ENCODE assay signal across 18 cellular contexts in genomic region chr5:172299916-172300439, GRCh38. TPM values are rescaled to one million over a fixed set of nuclear protein-coding genes. Genes with fewer than 3 reads are reported as not detected.
DNase-seq lines count a peak whose midpoint lies in the region; ATAC-seq and TF ChIP-seq lines count a peak whose summit lies in the region.
"Had no signal": no experiment of that assay in that cellular context is flagged by ENCODE, and none has a peak within 500 bp of the region (broad histone marks: within the 10 kb centered on the region; RNA-seq: fewer than 3 reads in every experiment).

No MANE protein-coding gene starts in this region.

- TF ChIP-seq RAD21 in HCT116 (IDR thresholded peaks at IDR 0.05; ENCODE audit: low read depth) = no peak

- TF ChIP-seq CTCF in HCT116 (IDR thresholded peaks at IDR 0.05 in 2 of 3, conservative IDR thresholded peaks at IDR 0.05 in 1 of 3; ENCODE audit: borderline replicate concordance in 1 of 3, insufficient read depth in 1 of 3, low read depth in 2 of 3, low read length in 2 of 3) (no peak), choroid plexus epithelial cell (conservative IDR thresholded peaks at IDR 0.05; ENCODE audit: low read depth, low read length) (no peak), osteoblast (IDR thresholded peaks at IDR 0.05; ENCODE audit: extremely low read depth, low read depth, low read length) (no peak), GM13976 (IDR thresholded peaks at IDR 0.05; ENCODE audit: borderline replicate concordance, control extremely low read depth, extremely low read depth, insufficient read depth, missing control alignments) (no peak)

- H2AFZ ChIP-seq in HCT116 (ENCODE audit: low read depth, low read length, poor library complexity, severe bottlenecking) (peak overlapping the region; percentile 57), osteoblast (ENCODE audit: low read length) (no peak overlapping the region)
- H2AFZ ChIP-seq: GM23338 had no signal

- BruUV-seq in HCT116 (replicated peaks; lab: Mats Ljungman, UMichigan) = no TSS peak

- H3K79me2 ChIP-seq in HCT116 (ENCODE audit: insufficient read depth, low read length) (no peaks in the 10 kb centered on the region), osteoblast (ENCODE audit: insufficient read depth, low read length) (no peaks in the 10 kb centered on the region)

- H3K9me3 ChIP-seq in HCT116 (ENCODE audit: control insufficient read depth in 1 of 2, insufficient read depth in 1 of 2, low read depth in 1 of 2, low read length in 2 of 2) (no peaks in the 10 kb centered on the region), osteoblast (ENCODE audit: low read depth, low read length) (no peaks in the 10 kb centered on the region)

- POLR2A ChIA-PET in HCT116 (lab: Charles Lee) = no interaction called here

- H3K4me1 ChIP-seq in HCT116 (ENCODE audit: control insufficient read depth in 1 of 2, insufficient read depth in 2 of 2, low read length in 2 of 2) (peaks cover 21 to 27% of the 10 kb centered on the region in 2 experiments), osteoblast (ENCODE audit: insufficient read depth, low read length) (peaks cover 11% of the 10 kb centered on the region)

- CTCF ChIA-PET in HCT116 (lab: Charles Lee) = interaction anchor here (0.6 kb wide), 1 partner anchor 196 kb away, joined by 3 read pairs; no protein-coding TSS in a partner anchor

- in situ Hi-C loops in GM13976 (cut with MboI; ENCODE audit: low sequenced_read_pairs, unreplicated experiment) = no loop called here

- H3K36me3 ChIP-seq in HCT116 (ENCODE audit: control insufficient read depth in 1 of 2, insufficient read depth in 2 of 2, low read length in 2 of 2) (no peaks in the 10 kb centered on the region), osteoblast (ENCODE audit: insufficient read depth, low read length) (no peaks in the 10 kb centered on the region)

- ATAC-seq in HCT116 (peak; percentile 68), GM21381 (IDR thresholded peaks at IDR 0.05; ENCODE audit: unreplicated experiment) (no peak)
- ATAC-seq: activated naive CD8-positive, alpha-beta T cell treated with anti-CD3 and anti-CD28 coated beads, Interleukin-2, amount 50 U/mL, for 24 hours; GM23338; T-helper 17 cell had no signal

- no peaks in the 10 kb centered on the region for H4K20me1 ChIP-seq in HCT116 (ENCODE audit: insufficient read depth)
- no peaks in the 10 kb centered on the region for H4K20me1 ChIP-seq in osteoblast (ENCODE audit: insufficient read depth, low read length)

- RAD21 ChIA-PET in HCT116 (lab: Charles Lee; ENCODE audit: low non-redundant PET in 1 of 2, low total read pairs in 2 of 2, uncharacterized antibody in 2 of 2, unreplicated experiment in 2 of 2) = no interaction called here

- H3K9me2 ChIP-seq in HCT116 (ENCODE audit: insufficient read depth) = no peaks in the 10 kb centered on the region

- TF ChIP-seq POLR2A in HCT116 (IDR thresholded peaks at IDR 0.05; ENCODE audit: borderline replicate concordance, extremely low read depth, insufficient read depth, insufficient read length) = no peak

- H3K4me2 ChIP-seq in HCT116 (ENCODE audit: low read length) = peak overlapping the region; percentile 67
- H3K4me2 ChIP-seq in osteoblast (ENCODE audit: insufficient read depth, low read length) = no peak overlapping the region
- H3K4me2 ChIP-seq: GM23338 had no signal

- DNase-seq in HCT116 (ENCODE audit: low read depth, low spot score) (no peak), RPMI7951 (ENCODE audit: low read depth) (peak; percentile 58), choroid plexus epithelial cell (ENCODE audit: low read depth) (peak; percentile 75), osteoblast (ENCODE audit: insufficient read length, low spot score, missing footprints) (peak; percentile 62), GDM1 (lab: John Stamatoyannopoulos, UW) (no peak), GM13976 (ENCODE audit: low spot score) (no peak)
- DNase-seq in activated CD4-positive, alpha-beta T cell treated with anti-CD3 and anti-CD28 coated beads for 4 hours = no peak
- DNase-seq: activated CD4-positive, CD25-positive, alpha-beta regulatory T cell; activated naive CD8-positive, alpha-beta T cell treated with anti-CD3 and anti-CD28 coated beads, Interleukin-2, amount 50 U/mL, for 24 hours; COR-L47; GF-D8; hypothalamus; midbrain; NCI-H69; stimulated activated CD4-positive, alpha-beta T cell treated with anti-CD3 and anti-CD28 coated beads, Interleukin-12 subunit alpha, Interleukin-12 subunit beta, amount 100 ng/mL, for 4 hours; T-helper 17 cell had no signal

- H3K27ac ChIP-seq in HCT116 (ENCODE audit: low read depth, low read length) = no peak overlapping the region
- no peak overlapping the region for H3K27ac ChIP-seq in osteoblast (ENCODE audit: low read depth, low read length)

- peak overlapping the region in 1 of 2 experiments; percentile 19; a peak in 1 of 4 replicates for H3K4me3 ChIP-seq in HCT116 (replicated peaks in 1 of 2; ENCODE audit: low read depth in 1 of 2, low read length in 2 of 2)
- no peak overlapping the region for H3K4me3 ChIP-seq in choroid plexus epithelial cell (ENCODE audit: low read depth, low read length)
- no peak overlapping the region for H3K4me3 ChIP-seq in osteoblast (ENCODE audit: insufficient read depth, low read length)
- H3K4me3 ChIP-seq: GM23338 had no signal

- no peak overlapping the region for H3K9ac ChIP-seq in HCT116 (ENCODE audit: low read length)

- no peaks in the 10 kb centered on the region for H3K27me3 ChIP-seq in HCT116 (ENCODE audit: insufficient read depth, low read length)
- H3K27me3 ChIP-seq in osteoblast (ENCODE audit: insufficient read depth, low read length) = peaks cover 1% of the 10 kb centered on the region

- intact Hi-C loops in HCT116 (cut with micrococcal nuclease) = loop anchor here (10.0 kb wide), 1 partner anchor 295 kb away; the partner anchor contains the start of gene FBXW11

TF ChIP-seq in HCT116, 20 proteins besides CTCF, POLR2A, EP300 and RAD21 (continues in another document):
- TF ChIP-seq POLR2AphosphoS5 (IDR thresholded peaks at IDR 0.05; ENCODE audit: low read depth, low read length) = no peak
- no peak for TF ChIP-seq SRF (IDR thresholded peaks at IDR 0.05; ENCODE audit: low read depth)
- TF ChIP-seq SP1 (IDR thresholded peaks at IDR 0.05; ENCODE audit: low read depth) = peak; percentile 27
- TF ChIP-seq YY1 (IDR thresholded peaks at IDR 0.05; ENCODE audit: extremely low read depth, insufficient replicate concordance, low read depth, low read length) = no peak
- no peak for TF ChIP-seq ZBTB33 (IDR thresholded peaks at IDR 0.05; ENCODE audit: extremely low read depth, insufficient replicate concordance, low read length)
- TF ChIP-seq EZH2phosphoT487 (IDR thresholded peaks at IDR 0.05; ENCODE audit: borderline replicate concordance) = no peak
- TF ChIP-seq SIN3A (IDR thresholded peaks at IDR 0.05; ENCODE audit: low read depth) = no peak
- TF ChIP-seq EZH2 (IDR thresholded peaks at IDR 0.05) = no peak
- peak; percentile 55 for TF ChIP-seq FOSL1 (IDR thresholded peaks at IDR 0.05; ENCODE audit: low read depth)
- TF ChIP-seq REST (IDR thresholded peaks at IDR 0.05; ENCODE audit: low read depth) = no peak
- no peak for TF ChIP-seq TCF7L2 (IDR thresholded peaks at IDR 0.05; ENCODE audit: borderline replicate concordance, extremely low read depth, insufficient read depth, insufficient read length)
- peak; percentile 67; the same call in 1 of the 2 replicates for TF ChIP-seq CBX3 (IDR thresholded peaks at IDR 0.05; ENCODE audit: low read depth)
- no peak for TF ChIP-seq CEBPB (IDR thresholded peaks at IDR 0.05; ENCODE audit: low read depth)
- no peak for TF ChIP-seq MAX (IDR thresholded peaks at IDR 0.05)

RNA-seq across cellular contexts. Expression of gene UBTD2, which starts 16.4 kb away (rescaled TPM):
- 15.9 TPM for total RNA-seq in HCT116 (2021; ENCODE audit: unreplicated experiment)
- 6.6 and 9.7 TPM in 2 replicates for polyA plus RNA-seq in HCT116 (2012)
- total RNA-seq in RPMI7951 (2014; rRNA removed; shearing (Covaris generic)) = 24.1 and 26.8 TPM in 2 replicates
- total RNA-seq in osteoblast = 37.6 and 38.3 TPM in 2 replicates

Comparison
In these comparisons a context has a peak if more than half of its experiments do, and no peak if none do; other contexts are left out.
1. DNase-seq: peak in RPMI7951 (single experiment), choroid plexus epithelial cell (single experiment) and osteoblast (single experiment); none in HCT116 (single experiment), GDM1 (single experiment), activated CD4-positive, alpha-beta T cell treated with anti-CD3 and anti-CD28 coated beads for 4 hours (0 of 2) and GM13976 (single experiment).